In genomic region chr16:49635591-49636581, GRCh38 we compare ENCODE assay signal across 14 cellular contexts.
DNase-seq lines count a peak whose midpoint lies in the region; ATAC-seq and TF ChIP-seq lines count a peak whose summit lies in the region.
"Had no signal": no experiment of that assay in that cellular context is flagged by ENCODE, and none has a peak within 500 bp of the region (broad histone marks: within the 10 kb centered on the region; RNA-seq: fewer than 3 reads in every experiment).

No MANE protein-coding gene starts in this region.

- H3K27me3 ChIP-seq in DND-41 (ENCODE audit: insufficient read depth, low read length, poor library complexity): no peaks in the 10 kb centered on the region

- no peak overlapping the region; the same call in 1 of the 2 replicates for H3K4me2 ChIP-seq in DND-41 (ENCODE audit: insufficient read depth, low read length)

- H3K9me3 Mint-ChIP-seq in chondrocyte (ENCODE audit: low read depth): no peaks in the 10 kb centered on the region
- H3K9me3 Mint-ChIP-seq: CD8-positive, alpha-beta T cell had no signal

- H3K4me3 ChIP-seq in DND-41 (ENCODE audit: low read depth in 1 of 2, low read length in 2 of 2): no peak overlapping the region
- H3K4me3 ChIP-seq: K562 had no signal

- intact Hi-C loops in posterior vena cava (cut with DNase I): no loop called here

- no peak overlapping the region for H2AFZ ChIP-seq in DND-41 (ENCODE audit: low read depth, low read length)

- peaks cover 81% of the 10 kb centered on the region for H3K4me1 ChIP-seq in DND-41 (ENCODE audit: insufficient read depth, low read length)

- peaks cover 7% of the 10 kb centered on the region for H3K36me3 Mint-ChIP-seq in chondrocyte (ENCODE audit: low read depth)
- H3K36me3 Mint-ChIP-seq: CD14-positive monocyte; CD8-positive, alpha-beta T cell had no signal

- no peak for TF ChIP-seq CTCF in DND-41 (IDR thresholded peaks at IDR 0.05; ENCODE audit: borderline replicate concordance, extremely low read depth, low read length, poor library complexity, severe bottlenecking)
- TF ChIP-seq CTCF in chondrocyte (IDR thresholded peaks at IDR 0.05): no peak

- peak overlapping the region; percentile 95 for H3K27ac ChIP-seq in DND-41 (ENCODE audit: low read length)
- H3K27ac ChIP-seq: HL-60 had no signal

- H4K20me1 ChIP-seq in DND-41 (ENCODE audit: insufficient read depth, low read length): no peaks in the 10 kb centered on the region

- H3K9ac ChIP-seq in DND-41 (ENCODE audit: low read depth, low read length): peak overlapping the region; percentile 43

- H3K79me2 ChIP-seq in DND-41 (ENCODE audit: insufficient read depth, low read length): no peaks in the 10 kb centered on the region

- DNase-seq in 8988T (peak; percentile 6), DND-41 (no peak), chondrocyte (ENCODE audit: low spot score) (peak; percentile 76), posterior vena cava (ENCODE audit: low spot score) (peak; percentile 75), COLO668 (lab: John Stamatoyannopoulos, UW; ENCODE audit: unreplicated experiment) (no peak)
- no peak for DNase-seq in stimulated activated CD4-positive, alpha-beta T cell treated with anti-CD3 and anti-CD28 coated beads, Interleukin-15, amount 100 ng/mL, for 24 hours
- DNase-seq in stimulated activated CD4-positive, alpha-beta T cell treated with anti-CD3 and anti-CD28 coated beads, Interleukin-12 subunit alpha, Interleukin-12 subunit beta, amount 100 ng/mL, for 4 hours: no peak
- DNase-seq: CD8-positive, alpha-beta T cell; DMS53 had no signal

- no peak overlapping the region for H3K4me3 Mint-ChIP-seq in chondrocyte (ENCODE audit: unreplicated experiment)
- H3K4me3 Mint-ChIP-seq: B cell; CD14-positive monocyte; CD8-positive, alpha-beta T cell had no signal

- H3K36me3 ChIP-seq in DND-41 (ENCODE audit: insufficient read depth, low read length): no peaks in the 10 kb centered on the region

- no peak overlapping the region for H3K27ac Mint-ChIP-seq in chondrocyte (ENCODE audit: unreplicated experiment)
- H3K27ac Mint-ChIP-seq: B cell; CD14-positive monocyte; CD8-positive, alpha-beta T cell had no signal

- H3K9me3 ChIP-seq in DND-41 (ENCODE audit: insufficient read depth, low read length, severe bottlenecking): no peaks in the 10 kb centered on the region

- H3K27me3 Mint-ChIP-seq in chondrocyte (ENCODE audit: low read depth): peaks cover 2% of the 10 kb centered on the region

- ATAC-seq in DND-41 (ENCODE audit: insufficient read depth, low read depth): no peak
- ATAC-seq: CD8-positive, alpha-beta T cell; HCT116; K562 had no signal

- H3K4me1 Mint-ChIP-seq in chondrocyte (ENCODE audit: low read depth): peaks cover 36% of the 10 kb centered on the region
- H3K4me1 Mint-ChIP-seq: CD14-positive monocyte had no signal

Comparison
In these comparisons a context has a peak if more than half of its experiments do, and no peak if none do; other contexts are left out.
1. DNase-seq: peak in 8988T (single experiment), chondrocyte (single experiment) and posterior vena cava (single experiment); none in DND-41 (single experiment), stimulated activated CD4-positive, alpha-beta T cell treated with anti-CD3 and anti-CD28 coated beads, Interleukin-15, amount 100 ng/mL, for 24 hours (single experiment), stimulated activated CD4-positive, alpha-beta T cell treated with anti-CD3 and anti-CD28 coated beads, Interleukin-12 subunit alpha, Interleukin-12 subunit beta, amount 100 ng/mL, for 4 hours (single experiment) and COLO668 (single experiment).